In genomic region chr6:28673800-28674671, GRCh38 we compare ENCODE assay signal across 8 cellular contexts.
DNase-seq lines count a peak whose midpoint lies in the region; ATAC-seq and TF ChIP-seq lines count a peak whose summit lies in the region.

No MANE protein-coding gene starts in this region.

- WGBS in trophoblast cell (ENCODE audit: extremely low coverage, insufficient coverage, insufficient read length), result no CpG with 5 or more reads among the region's 44 CpGs

- H3K4me3 ChIP-seq in epithelial cell of proximal tubule (ENCODE audit: low read depth, low read length) (peak overlapping the region; percentile 52), trophoblast cell (ENCODE audit: low read depth, low read length) (peak overlapping the region; percentile 67)

- TF ChIP-seq CTCF in activated B cell treated with CpG ODN at 0.5 μM for 24 hours (IDR thresholded peaks at IDR 0.05), result no peak
- no peak for TF ChIP-seq CTCF in epithelial cell of proximal tubule (conservative IDR thresholded peaks at IDR 0.05; ENCODE audit: low read depth, low read length)

- H3K79me2 ChIP-seq in trophoblast cell (ENCODE audit: control insufficient read depth, insufficient read depth, low read length, poor library complexity), result no peaks in the 10 kb centered on the region

- intact Hi-C loops in activated B cell treated with CpG ODN at 0.5 μM for 24 hours (cut with micrococcal nuclease), result no loop called here

- peaks cover 8% of the 10 kb centered on the region for H3K4me1 Mint-ChIP-seq in activated B cell treated with CpG ODN at 0.5 μM for 24 hours

- no peak overlapping the region for H2AK5ac ChIP-seq in trophoblast cell (ENCODE audit: low read length)

- no peak overlapping the region for H3K27ac Mint-ChIP-seq in activated B cell treated with CpG ODN at 0.5 μM for 24 hours

- H3K4me1 ChIP-seq in trophoblast cell (ENCODE audit: control insufficient read depth in 1 of 2, insufficient read depth in 2 of 2, low read length in 2 of 2), result peaks cover 0 to 5% of the 10 kb centered on the region in 2 experiments

- H3K14ac ChIP-seq in trophoblast cell (ENCODE audit: low read length), result no peak overlapping the region

- no peak overlapping the region for H3K18ac ChIP-seq in trophoblast cell (ENCODE audit: low read length)

- no peaks in the 10 kb centered on the region for H3K36me3 ChIP-seq in trophoblast cell (ENCODE audit: control insufficient read depth in 1 of 2, insufficient read depth in 2 of 2, low read length in 2 of 2)

- H2AFZ ChIP-seq in trophoblast cell (ENCODE audit: insufficient read depth, low read length, poor library complexity), result peak overlapping the region; percentile 37

- no peak for ATAC-seq in activated B cell treated with CpG ODN at 0.5 μM for 24 hours (ENCODE audit: low read depth)
- no peak for ATAC-seq in HG03378 (IDR thresholded peaks at IDR 0.05; ENCODE audit: unreplicated experiment)
- no peak for ATAC-seq in HG02981 (IDR thresholded peaks at IDR 0.05; ENCODE audit: unreplicated experiment)

- no peaks in the 10 kb centered on the region for H3K9me3 ChIP-seq in trophoblast cell (ENCODE audit: insufficient read depth, low read depth, low read length)

- peak overlapping the region; percentile 13 for H3K4me3 Mint-ChIP-seq in activated B cell treated with CpG ODN at 0.5 μM for 24 hours

- peak; percentile 41 for DNase-seq in SKM-1 treated with dmso at 0.1 percent for 144 hours (lab: John Stamatoyannopoulos, UW; ENCODE audit: unreplicated experiment)
- no peak for DNase-seq in SKM-1 (lab: John Stamatoyannopoulos, UW; ENCODE audit: unreplicated experiment)
- peak; percentile 76 for DNase-seq in NCI-H1105 treated with DMSO at 0.1 percent for 48 hours (lab: John Stamatoyannopoulos, UW)
- no peak for DNase-seq in activated B cell treated with CpG ODN at 0.5 μM for 24 hours
- DNase-seq in epithelial cell of proximal tubule (ENCODE audit: low read depth), result peak; percentile 32
- peak; percentile 24 to 77 for DNase-seq in trophoblast cell

- H2BK12ac ChIP-seq in trophoblast cell (ENCODE audit: low read length), result no peak overlapping the region

- H3K27ac ChIP-seq in trophoblast cell (ENCODE audit: low read depth, low read length), result no peak overlapping the region

- no peak overlapping the region for H4K8ac ChIP-seq in trophoblast cell (ENCODE audit: low read depth, low read length)

- peak overlapping the region; percentile 14 for H3K9ac ChIP-seq in trophoblast cell (ENCODE audit: low read length)

- H3K4me2 ChIP-seq in trophoblast cell (ENCODE audit: low read length), result peak overlapping the region; percentile 93

- no peak overlapping the region for H2BK120ac ChIP-seq in trophoblast cell (ENCODE audit: insufficient read depth, low read length, poor library complexity)

- no peak overlapping the region for H2BK5ac ChIP-seq in trophoblast cell (ENCODE audit: low read depth, low read length, poor library complexity)

- H3K36me3 Mint-ChIP-seq in activated B cell treated with CpG ODN at 0.5 μM for 24 hours (ENCODE audit: low read depth), result no peaks in the 10 kb centered on the region

- H3K79me1 ChIP-seq in trophoblast cell (ENCODE audit: low read length), result no peaks in the 10 kb centered on the region

- peaks cover 5% of the 10 kb centered on the region for H3K9me3 Mint-ChIP-seq in activated B cell treated with CpG ODN at 0.5 μM for 24 hours

- CTCF ChIA-PET in activated B cell treated with CpG ODN at 0.5 μM for 24 hours (lab: Charles Lee), result interaction anchor here (1.4 kb wide), 1 partner anchor 11 kb away, joined by 4 read pairs; no protein-coding TSS in a partner anchor

- no peak overlapping the region for H3K4ac ChIP-seq in trophoblast cell (ENCODE audit: low read depth, low read length)

- peaks cover 63% of the 10 kb centered on the region for H3K27me3 Mint-ChIP-seq in activated B cell treated with CpG ODN at 0.5 μM for 24 hours

- no peak overlapping the region for H4K12ac ChIP-seq in trophoblast cell (ENCODE audit: low read depth, low read length)

- H4K91ac ChIP-seq in trophoblast cell (ENCODE audit: low read depth, low read length), result no peak overlapping the region

- POLR2A ChIA-PET in activated B cell treated with CpG ODN at 0.5 μM for 24 hours (lab: Charles Lee), result no interaction called here

- H3K27me3 ChIP-seq in trophoblast cell (ENCODE audit: insufficient read depth, low read length), result no peaks in the 10 kb centered on the region

- no peak overlapping the region for H3K23ac ChIP-seq in trophoblast cell (ENCODE audit: low read length)

Comparison
In these comparisons a context has a peak if more than half of its experiments do, and no peak if none do; other contexts are left out.
1. DNase-seq: peak in SKM-1 treated with dmso at 0.1 percent for 144 hours (single experiment), NCI-H1105 treated with DMSO at 0.1 percent for 48 hours (single experiment), epithelial cell of proximal tubule (single experiment) and trophoblast cell (2 of 2); none in SKM-1 (single experiment) and activated B cell treated with CpG ODN at 0.5 μM for 24 hours (single experiment).